ENCODE assay signal across 1 cellular context in genomic region chr14:22266683-22267082, GRCh38.
TF ChIP-seq lines count a peak whose summit lies in the region.

No MANE protein-coding gene starts in this region.

TF ChIP-seq in GM23338, 12 proteins besides CTCF, POLR2A, EP300 and RAD21 (continued from another document):
- TF ChIP-seq, protein P1, sequence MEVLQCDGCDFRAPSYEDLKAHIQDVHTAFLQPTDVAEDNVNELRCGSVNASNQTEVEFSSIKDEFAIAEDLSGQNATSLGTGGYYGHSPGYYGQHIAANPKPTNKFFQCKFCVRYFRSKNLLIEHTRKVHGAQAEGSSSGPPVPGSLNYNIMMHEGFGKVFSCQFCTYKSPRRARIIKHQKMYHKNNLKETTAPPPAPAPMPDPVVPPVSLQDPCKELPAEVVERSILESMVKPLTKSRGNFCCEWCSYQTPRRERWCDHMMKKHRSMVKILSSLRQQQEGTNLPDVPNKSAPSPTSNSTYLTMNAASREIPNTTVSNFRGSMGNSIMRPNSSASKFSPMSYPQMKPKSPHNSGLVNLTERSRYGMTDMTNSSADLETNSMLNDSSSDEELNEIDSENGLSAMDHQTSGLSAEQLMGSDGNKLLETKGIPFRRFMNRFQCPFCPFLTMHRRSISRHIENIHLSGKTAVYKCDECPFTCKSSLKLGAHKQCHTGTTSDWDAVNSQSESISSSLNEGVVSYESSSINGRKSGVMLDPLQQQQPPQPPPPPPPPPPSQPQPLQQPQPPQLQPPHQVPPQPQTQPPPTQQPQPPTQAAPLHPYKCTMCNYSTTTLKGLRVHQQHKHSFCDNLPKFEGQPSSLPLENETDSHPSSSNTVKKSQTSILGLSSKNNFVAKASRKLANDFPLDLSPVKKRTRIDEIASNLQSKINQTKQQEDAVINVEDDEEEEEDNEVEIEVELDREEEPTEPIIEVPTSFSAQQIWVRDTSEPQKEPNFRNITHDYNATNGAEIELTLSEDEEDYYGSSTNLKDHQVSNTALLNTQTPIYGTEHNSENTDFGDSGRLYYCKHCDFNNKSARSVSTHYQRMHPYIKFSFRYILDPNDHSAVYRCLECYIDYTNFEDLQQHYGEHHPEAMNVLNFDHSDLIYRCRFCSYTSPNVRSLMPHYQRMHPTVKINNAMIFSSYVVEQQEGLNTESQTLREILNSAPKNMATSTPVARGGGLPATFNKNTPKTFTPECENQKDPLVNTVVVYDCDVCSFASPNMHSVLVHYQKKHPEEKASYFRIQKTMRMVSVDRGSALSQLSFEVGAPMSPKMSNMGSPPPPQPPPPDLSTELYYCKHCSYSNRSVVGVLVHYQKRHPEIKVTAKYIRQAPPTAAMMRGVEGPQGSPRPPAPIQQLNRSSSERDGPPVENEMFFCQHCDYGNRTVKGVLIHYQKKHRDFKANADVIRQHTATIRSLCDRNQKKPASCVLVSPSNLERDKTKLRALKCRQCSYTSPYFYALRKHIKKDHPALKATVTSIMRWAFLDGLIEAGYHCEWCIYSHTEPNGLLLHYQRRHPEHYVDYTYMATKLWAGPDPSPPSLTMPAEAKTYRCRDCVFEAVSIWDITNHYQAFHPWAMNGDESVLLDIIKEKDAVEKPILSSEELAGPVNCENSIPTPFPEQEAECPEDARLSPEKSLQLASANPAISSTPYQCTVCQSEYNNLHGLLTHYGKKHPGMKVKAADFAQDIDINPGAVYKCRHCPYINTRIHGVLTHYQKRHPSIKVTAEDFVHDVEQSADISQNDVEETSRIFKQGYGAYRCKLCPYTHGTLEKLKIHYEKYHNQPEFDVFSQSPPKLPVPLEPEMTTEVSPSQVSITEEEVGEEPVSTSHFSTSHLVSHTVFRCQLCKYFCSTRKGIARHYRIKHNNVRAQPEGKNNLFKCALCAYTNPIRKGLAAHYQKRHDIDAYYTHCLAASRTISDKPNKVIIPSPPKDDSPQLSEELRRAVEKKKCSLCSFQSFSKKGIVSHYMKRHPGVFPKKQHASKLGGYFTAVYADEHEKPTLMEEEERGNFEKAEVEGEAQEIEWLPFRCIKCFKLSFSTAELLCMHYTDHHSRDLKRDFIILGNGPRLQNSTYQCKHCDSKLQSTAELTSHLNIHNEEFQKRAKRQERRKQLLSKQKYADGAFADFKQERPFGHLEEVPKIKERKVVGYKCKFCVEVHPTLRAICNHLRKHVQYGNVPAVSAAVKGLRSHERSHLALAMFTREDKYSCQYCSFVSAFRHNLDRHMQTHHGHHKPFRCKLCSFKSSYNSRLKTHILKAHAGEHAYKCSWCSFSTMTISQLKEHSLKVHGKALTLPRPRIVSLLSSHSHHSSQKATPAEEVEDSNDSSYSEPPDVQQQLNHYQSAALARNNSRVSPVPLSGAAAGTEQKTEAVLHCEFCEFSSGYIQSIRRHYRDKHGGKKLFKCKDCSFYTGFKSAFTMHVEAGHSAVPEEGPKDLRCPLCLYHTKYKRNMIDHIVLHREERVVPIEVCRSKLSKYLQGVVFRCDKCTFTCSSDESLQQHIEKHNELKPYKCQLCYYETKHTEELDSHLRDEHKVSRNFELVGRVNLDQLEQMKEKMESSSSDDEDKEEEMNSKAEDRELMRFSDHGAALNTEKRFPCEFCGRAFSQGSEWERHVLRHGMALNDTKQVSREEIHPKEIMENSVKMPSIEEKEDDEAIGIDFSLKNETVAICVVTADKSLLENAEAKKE (CRISPR knock-in tag; IDR thresholded peaks at IDR 0.05): no peak
- TF ChIP-seq ETS1 (IDR thresholded peaks at IDR 0.05): no peak
- no peak for TF ChIP-seq EZH2 (IDR thresholded peaks at IDR 0.05; ENCODE audit: low read depth, unreplicated experiment)
- TF ChIP-seq ZNF331 (CRISPR knock-in tag; IDR thresholded peaks at IDR 0.05; ENCODE audit: low read depth): no peak
- no peak for TF ChIP-seq NANOG (IDR thresholded peaks at IDR 0.05; ENCODE audit: borderline replicate concordance)
- TF ChIP-seq STAT1 (IDR thresholded peaks at IDR 0.05; ENCODE audit: unreplicated experiment): no peak
- no peak for TF ChIP-seq CREB1 (CRISPR knock-in tag; IDR thresholded peaks at IDR 0.05; ENCODE audit: low read depth)
TF ChIP-seq in GM23338: peak in this region for 0.
